Comparison of ENCODE assay signal across 8 cellular contexts in the genomic region with DNA sequence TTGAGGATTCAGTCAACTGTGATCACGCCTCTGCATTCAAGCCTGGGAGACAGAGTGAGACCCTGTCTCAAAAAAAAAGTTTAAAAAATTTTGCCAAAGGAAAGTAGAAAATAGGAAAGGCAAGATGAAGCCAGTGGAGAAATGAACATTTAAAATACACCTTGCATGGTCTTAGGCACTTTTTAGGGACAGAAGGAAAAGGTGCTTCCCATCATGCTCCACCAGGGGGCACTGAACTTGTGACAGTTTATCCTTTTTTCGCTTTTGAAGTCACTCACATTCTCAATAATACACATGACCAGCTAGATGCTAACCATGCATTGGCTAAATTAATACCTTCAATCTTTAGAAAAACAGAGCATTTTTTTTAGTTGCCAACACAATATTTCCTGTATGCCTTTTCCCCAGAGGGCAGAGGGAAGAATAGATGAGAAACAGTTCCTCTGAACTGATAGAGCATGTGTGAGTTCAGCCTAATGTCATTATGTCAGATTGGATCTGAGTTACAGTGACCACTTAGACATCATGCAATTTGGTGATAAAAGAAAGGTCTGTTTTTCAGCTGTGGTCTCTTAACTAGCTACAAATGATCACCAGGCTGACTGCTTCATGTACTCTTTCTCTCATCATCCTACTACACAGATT.
DNase-seq lines count a peak whose midpoint lies in the region; ATAC-seq and TF ChIP-seq lines count a peak whose summit lies in the region.

No MANE protein-coding gene starts in this region.

- peaks cover 2% of the 10 kb centered on the region for H3K27me3 Mint-ChIP-seq in activated T-helper 1 cell treated with anti-CD3 and anti-CD28 coated beads, Interleukin-12 subunit alpha, Interleukin-12 subunit beta, Interleukin-2, Interleukin-4 antibody, amounts not matched to agents 30 ng/mL and 10 ng/mL and 1 ng/mL, durations not matched to agents 14 hours and 24 hours and 36 hours (ENCODE audit: insufficient read depth)
- no peaks in the 10 kb centered on the region for H3K27me3 Mint-ChIP-seq in activated T-helper 17 cell treated with anti-CD3 and anti-CD28 coated beads, Interleukin-2, amount 50 U/mL, for 72 hours

- intact Hi-C loops in activated T-helper 1 cell treated with anti-CD3 and anti-CD28 coated beads, Interleukin-12 subunit alpha, Interleukin-12 subunit beta, Interleukin-2, Interleukin-4 antibody, amounts not matched to agents 30 ng/mL and 10 ng/mL and 1 ng/mL, durations not matched to agents 14 hours and 24 hours and 36 hours (cut with micrococcal nuclease) = loop anchor here (1.0 to 10.0 kb wide), 3 partner anchors 149 to 1029 kb away; no protein-coding TSS in a partner anchor
- intact Hi-C loops in head of caudate nucleus (cut with DNase I) = no loop called here

- TF ChIP-seq CTCF in OCI-LY1 (IDR thresholded peaks at IDR 0.05; ENCODE audit: low read length) = peak; percentile 86

- H3K4me1 ChIP-seq in OCI-LY1 (ENCODE audit: insufficient read depth, low read length, severe bottlenecking) = peaks cover 14% of the 10 kb centered on the region

- no peak for ATAC-seq in HG02981 (IDR thresholded peaks at IDR 0.05; ENCODE audit: unreplicated experiment)
- no peak for ATAC-seq in activated T-helper 17 cell treated with anti-CD3 and anti-CD28 coated beads, Interleukin-2, amount 50 U/mL, for 72 hours (replicated peaks)

- no peak overlapping the region for H3K4me3 Mint-ChIP-seq in activated T-helper 1 cell treated with anti-CD3 and anti-CD28 coated beads, Interleukin-12 subunit alpha, Interleukin-12 subunit beta, Interleukin-2, Interleukin-4 antibody, amounts not matched to agents 30 ng/mL and 10 ng/mL and 1 ng/mL, durations not matched to agents 14 hours and 24 hours and 36 hours
- no peak overlapping the region for H3K4me3 Mint-ChIP-seq in activated T-helper 17 cell treated with anti-CD3 and anti-CD28 coated beads, Interleukin-2, amount 50 U/mL, for 72 hours

- H3K9me3 Mint-ChIP-seq in activated T-helper 1 cell treated with anti-CD3 and anti-CD28 coated beads, Interleukin-12 subunit alpha, Interleukin-12 subunit beta, Interleukin-2, Interleukin-4 antibody, amounts not matched to agents 30 ng/mL and 10 ng/mL and 1 ng/mL, durations not matched to agents 14 hours and 24 hours and 36 hours = peaks cover 4% of the 10 kb centered on the region
- H3K9me3 Mint-ChIP-seq in activated T-helper 17 cell treated with anti-CD3 and anti-CD28 coated beads, Interleukin-2, amount 50 U/mL, for 72 hours = peaks cover 11% of the 10 kb centered on the region

- DNase-seq in CMK (ENCODE audit: low read depth) = peak; percentile 5
- peak; percentile 48 for DNase-seq in H4 (ENCODE audit: low spot score)
- peak; percentile 17 for DNase-seq in activated T-helper 1 cell treated with anti-CD3 and anti-CD28 coated beads, Interleukin-12 subunit alpha, Interleukin-12 subunit beta, Interleukin-2, Interleukin-4 antibody, amounts not matched to agents 30 ng/mL and 10 ng/mL and 1 ng/mL, durations not matched to agents 14 hours and 24 hours and 36 hours (ENCODE audit: low spot score)
- peak in 40 of 42 donors; percentile 3 to 81 (median 42) for DNase-seq in head of caudate nucleus
- peak; percentile 1 for DNase-seq in smooth muscle cell of the brain vasculature (ENCODE audit: low read depth, low spot score)

- no peak overlapping the region for H3K27ac Mint-ChIP-seq in activated T-helper 1 cell treated with anti-CD3 and anti-CD28 coated beads, Interleukin-12 subunit alpha, Interleukin-12 subunit beta, Interleukin-2, Interleukin-4 antibody, amounts not matched to agents 30 ng/mL and 10 ng/mL and 1 ng/mL, durations not matched to agents 14 hours and 24 hours and 36 hours
- H3K27ac Mint-ChIP-seq in activated T-helper 17 cell treated with anti-CD3 and anti-CD28 coated beads, Interleukin-2, amount 50 U/mL, for 72 hours = no peak overlapping the region

- no peaks in the 10 kb centered on the region for H3F3A ChIP-seq in OCI-LY1 (ENCODE audit: insufficient read depth, low read length)

- no peaks in the 10 kb centered on the region for H3K36me3 Mint-ChIP-seq in activated T-helper 1 cell treated with anti-CD3 and anti-CD28 coated beads, Interleukin-12 subunit alpha, Interleukin-12 subunit beta, Interleukin-2, Interleukin-4 antibody, amounts not matched to agents 30 ng/mL and 10 ng/mL and 1 ng/mL, durations not matched to agents 14 hours and 24 hours and 36 hours (ENCODE audit: low read depth)
- H3K36me3 Mint-ChIP-seq in activated T-helper 17 cell treated with anti-CD3 and anti-CD28 coated beads, Interleukin-2, amount 50 U/mL, for 72 hours (ENCODE audit: low read depth) = no peaks in the 10 kb centered on the region

- H3K27me3 ChIP-seq in OCI-LY1 (ENCODE audit: insufficient read depth, low read length) = no peaks in the 10 kb centered on the region

- no peaks in the 10 kb centered on the region for H4K20me1 ChIP-seq in OCI-LY1 (ENCODE audit: insufficient read depth, low read length)

- H3K36me3 ChIP-seq in OCI-LY1 (ENCODE audit: insufficient read depth, low read length) = no peaks in the 10 kb centered on the region

- H3K9me2 ChIP-seq in OCI-LY1 (ENCODE audit: low read depth, low read length) = no peaks in the 10 kb centered on the region

- H3K79me2 ChIP-seq in OCI-LY1 (ENCODE audit: insufficient read depth, low read length) = no peaks in the 10 kb centered on the region

- H3K9me3 ChIP-seq in OCI-LY1 (ENCODE audit: low read length) = peaks cover 2% of the 10 kb centered on the region; the same call in 1 of the 2 replicates

- no peaks in the 10 kb centered on the region for H3K4me1 Mint-ChIP-seq in activated T-helper 1 cell treated with anti-CD3 and anti-CD28 coated beads, Interleukin-12 subunit alpha, Interleukin-12 subunit beta, Interleukin-2, Interleukin-4 antibody, amounts not matched to agents 30 ng/mL and 10 ng/mL and 1 ng/mL, durations not matched to agents 14 hours and 24 hours and 36 hours (ENCODE audit: low read depth)
- no peaks in the 10 kb centered on the region for H3K4me1 Mint-ChIP-seq in activated T-helper 17 cell treated with anti-CD3 and anti-CD28 coated beads, Interleukin-2, amount 50 U/mL, for 72 hours

- no peak overlapping the region for H3K4me3 ChIP-seq in OCI-LY1 (ENCODE audit: low read depth, low read length, poor library complexity, severe bottlenecking)

- peak overlapping the region; percentile 33 for H3K27ac ChIP-seq in OCI-LY1 (ENCODE audit: low read depth, low read length, poor library complexity, severe bottlenecking)

- peak overlapping the region; percentile 76 for H2AFZ ChIP-seq in OCI-LY1 (ENCODE audit: low read length)

- H3K9ac ChIP-seq in OCI-LY1 (ENCODE audit: low read length) = no peak overlapping the region

- no peak overlapping the region; the same call in 1 of the 2 replicates for H3K4me2 ChIP-seq in OCI-LY1 (ENCODE audit: low read length)
